In genomic region chr11:120432056-120433018, GRCh38 we compare ENCODE assay signal across 8 cellular contexts.
A peak's percentile ranks its signal among the peaks of the same experiment; 100 is the strongest.
DNase-seq lines count a peak whose midpoint lies in the region; TF ChIP-seq lines count a peak whose summit lies in the region.

No MANE protein-coding gene starts in this region.

- TF ChIP-seq CTCF in tibial artery (IDR thresholded peaks at IDR 0.05), result no peak

- DNase-seq in GM04503 (ENCODE audit: low read depth), result peak; percentile 99
- DNase-seq in Kasumi-1 (lab: John Stamatoyannopoulos, UW), result peak; percentile 37 to 63
- peak; percentile 96 for DNase-seq in adipocyte (ENCODE audit: low read depth)
- peak; percentile 63 for DNase-seq in islet precursor cell
- peak in 1 of 2 donors; percentile 65 for DNase-seq in tibial artery
- no peak for DNase-seq in NCI-H748 treated with DMSO at 0.1 percent for 48 hours (lab: John Stamatoyannopoulos, UW)
- no peak for DNase-seq in HuH-7.5 (ENCODE audit: low spot score)
- DNase-seq in stimulated activated naive CD4-positive, alpha-beta T cell treated with Interleukin-2 at 50 U/mL for 16 hours (lab: John Stamatoyannopoulos, UW), result no peak

- H3K4me1 ChIP-seq in adipocyte (ENCODE audit: control insufficient read depth, insufficient read depth, low read length) (peaks cover 20% of the 10 kb centered on the region), tibial artery (peaks cover 0 to 23% (median 8%) of the 10 kb centered on the region in 4 donors)

- no peaks in the 10 kb centered on the region for H3K9me3 ChIP-seq in adipocyte (ENCODE audit: control insufficient read depth, low read length)
- no peaks in the 10 kb centered on the region for H3K9me3 ChIP-seq in tibial artery

- H3K9ac ChIP-seq in adipocyte (ENCODE audit: low read length), result peak overlapping the region; percentile 66

- H3K4me3 ChIP-seq in adipocyte (ENCODE audit: low read length), result peak overlapping the region; percentile 63
- peak overlapping the region; percentile 11 to 21 for H3K4me3 ChIP-seq in tibial artery

- H3K27ac ChIP-seq in tibial artery, result peak overlapping the region; percentile 63 to 80

- intact Hi-C loops in tibial artery (cut with DNase I; ENCODE audit: low total_unique reads), result loop anchor here (10.0 kb wide), 1 partner anchor 98 kb away; the partner anchor contains the start of gene ARHGEF12

- H3K27me3 ChIP-seq in adipocyte (replicated peaks; ENCODE audit: control insufficient read depth, insufficient read depth, low read length) (no peaks in the 10 kb centered on the region), tibial artery (no peaks in the 10 kb centered on the region)

- peaks cover 36% of the 10 kb centered on the region for H3K36me3 ChIP-seq in adipocyte (ENCODE audit: control insufficient read depth, insufficient read depth, low read length, severe bottlenecking)
- H3K36me3 ChIP-seq in tibial artery, result peaks cover 5 to 16% (median 16%) of the 10 kb centered on the region in 3 donors

Comparison
In these comparisons a context has a peak if more than half of its experiments do, and no peak if none do; other contexts are left out.
1. DNase-seq: peak in GM04503 (single experiment), Kasumi-1 (2 of 2), adipocyte (single experiment) and islet precursor cell (single experiment); none in NCI-H748 treated with DMSO at 0.1 percent for 48 hours (single experiment), HuH-7.5 (single experiment) and stimulated activated naive CD4-positive, alpha-beta T cell treated with Interleukin-2 at 50 U/mL for 16 hours (single experiment).